15 cellular contexts compared by ENCODE assay signal in the genomic region with DNA sequence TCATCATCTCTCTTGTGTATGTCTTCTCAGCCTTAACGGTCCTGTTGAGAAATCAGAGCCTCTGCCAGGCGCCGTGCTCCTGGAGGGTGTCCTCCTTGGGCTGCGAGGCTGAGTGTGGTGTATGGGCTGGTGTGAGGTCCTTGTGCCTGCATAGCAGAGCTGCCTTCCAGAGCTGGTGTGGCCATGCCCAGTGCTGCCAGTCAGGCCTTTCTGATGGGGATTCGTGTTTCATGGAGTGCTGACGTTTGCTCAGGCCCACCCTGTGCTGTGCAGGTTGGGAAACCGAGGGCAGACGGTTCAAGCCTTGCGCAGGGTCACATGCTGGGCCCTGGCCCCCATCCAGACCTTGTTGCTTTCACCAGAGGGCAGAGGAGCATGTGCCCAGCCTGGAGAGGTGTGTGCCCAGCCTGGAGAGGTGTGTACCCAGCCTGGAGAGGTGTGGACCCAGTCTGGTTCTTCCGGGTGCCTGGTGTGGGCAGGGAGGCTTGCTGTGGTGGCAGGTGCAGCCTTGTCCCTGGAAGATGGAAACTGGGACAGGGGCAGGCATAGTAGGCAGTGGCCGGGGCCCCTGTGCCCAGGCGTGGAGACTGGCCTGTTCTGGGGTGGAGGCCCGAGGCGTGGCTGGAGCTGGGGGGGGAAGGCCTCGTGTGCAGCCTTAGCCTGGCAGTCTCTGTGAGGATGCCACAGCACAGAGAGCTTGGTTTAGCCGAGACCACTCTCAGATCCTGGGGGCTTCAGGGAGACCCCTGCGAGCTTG.
DNase-seq lines count a peak whose midpoint lies in the region; ATAC-seq, FAIRE-seq and TF ChIP-seq lines count a peak whose summit lies in the region.
"Had no signal": no experiment of that assay in that cellular context is flagged by ENCODE, and none has a peak within 500 bp of the region (broad histone marks: within the 10 kb centered on the region; RNA-seq: fewer than 3 reads in every experiment).

No MANE protein-coding gene starts in this region.

- H3K4me3 ChIP-seq in NB4 (ENCODE audit: low read depth, low read length) (no peak overlapping the region), H1 (ENCODE audit: extremely low read depth in 1 of 4, insufficient read depth in 2 of 4, low read depth in 3 of 4, low read length in 4 of 4) (no peak overlapping the region), parathyroid adenoma (ENCODE audit: low read depth, low read length) (no peak overlapping the region)

- no peaks in the 10 kb centered on the region for H3K27me3 ChIP-seq in H1 (replicated peaks in 1 of 4; ENCODE audit: control insufficient read depth in 3 of 4, extremely low read depth in 1 of 4, insufficient read depth in 3 of 4, low read length in 3 of 4)
- no peaks in the 10 kb centered on the region for H3K27me3 ChIP-seq in parathyroid adenoma (ENCODE audit: control insufficient read depth, insufficient read depth, low read length)

- no peak overlapping the region for H3K56ac ChIP-seq in H1 (replicated peaks; ENCODE audit: insufficient read length, low read depth, low read length)

- peak overlapping the region; percentile 26 for H4K91ac ChIP-seq in H1 (replicated peaks; ENCODE audit: insufficient read length, low read length)

- H2AFZ ChIP-seq in H1 (ENCODE audit: low read length) = no peak overlapping the region
- no peak overlapping the region for H2AFZ ChIP-seq in parathyroid adenoma

- 88% methylated on average over 15 of the region's 17 CpGs; no CpG with 5 or more reads in 1 of the 2 experiments for WGBS in H1 (ENCODE audit: extremely low coverage in 1 of 2, insufficient coverage in 1 of 2, insufficient read length in 1 of 2, insufficient replicate concordance in 2 of 2, low coverage in 1 of 2, low lambda C conversion rate in 2 of 2, missing lambda C conversion rate in 1 of 2), 2 experiments

- no peak overlapping the region for H2BK12ac ChIP-seq in H1 (ENCODE audit: low read depth, low read length)

- DNase-seq in CD1c-positive myeloid dendritic cell (ENCODE audit: extremely low spot score) (peak; percentile 28), NB4 (ENCODE audit: low read depth) (peak; percentile 77), H1 (ENCODE audit: low read depth in 1 of 2, low spot score in 2 of 2) (no peak), amniotic stem cell (lab: John Stamatoyannopoulos, UW) (no peak), NCI-H526 (lab: John Stamatoyannopoulos, UW) (no peak), SW480 (ENCODE audit: low spot score) (no peak)
- DNase-seq: activated CD4-positive, alpha-beta T cell treated with anti-CD3 and anti-CD28 coated beads, Interleukin-2, amount 50 U/mL, for 48 hours; activated effector memory CD4-positive, alpha-beta T cell treated with Interleukin-2 at 50 U/mL for 16 hours; caudate nucleus; COR-L47; NCI-H146; T-cell had no signal

- no peak overlapping the region for H3K23ac ChIP-seq in H1 (ENCODE audit: insufficient read length)

- no peaks in the 10 kb centered on the region; the same call in 1 of the 2 replicates for H3K23me2 ChIP-seq in H1 (ENCODE audit: low read depth, low read length)

- H3K9me3 ChIP-seq in H1 (ENCODE audit: insufficient read depth in 2 of 2, low read depth in 1 of 2, low read length in 1 of 2) = no peaks in the 10 kb centered on the region
- no peaks in the 10 kb centered on the region for H3K9me3 ChIP-seq in parathyroid adenoma (ENCODE audit: control insufficient read depth, low read length)

- no peak overlapping the region for H2BK120ac ChIP-seq in H1 (replicated peaks; ENCODE audit: low read depth, low read length)

- POLR2A ChIA-PET in H1 (lab: Charles Lee; ENCODE audit: partially characterized antibody) = interaction anchor here (0.9 kb wide), 1 partner anchor 15 kb away, joined by 3 read pairs; no protein-coding TSS in a partner anchor

- H3K9ac ChIP-seq in H1 (replicated peaks in 1 of 4; ENCODE audit: extremely low read depth in 1 of 4, low read depth in 3 of 4, low read length in 3 of 4) = no peak overlapping the region
- H3K9ac ChIP-seq in parathyroid adenoma = no peak overlapping the region

- TF ChIP-seq RAD21 in H1 (IDR thresholded peaks at IDR 0.05 in 1 of 2, conservative IDR thresholded peaks at IDR 0.05 in 1 of 2; ENCODE audit: low read depth in 2 of 2, low read length in 2 of 2) = no peak

- H3K4me1 ChIP-seq in H1 (replicated peaks in 1 of 4; ENCODE audit: control insufficient read depth in 3 of 4, insufficient read depth in 4 of 4, low read length in 3 of 4) = peaks cover 0 to 26% (median 11%) of the 10 kb centered on the region in 4 experiments; a peak in 4 of 7 replicates
- H3K4me1 ChIP-seq in parathyroid adenoma = peaks cover 85% of the 10 kb centered on the region

- no peaks in the 10 kb centered on the region for H3K79me2 ChIP-seq in H1 (ENCODE audit: control insufficient read depth in 1 of 2, insufficient read depth in 2 of 2, low read length in 2 of 2)
- peaks cover 4% of the 10 kb centered on the region for H3K79me2 ChIP-seq in parathyroid adenoma

- no peak overlapping the region for H3K14ac ChIP-seq in H1 (ENCODE audit: insufficient read length)

- no peak overlapping the region for H3K4ac ChIP-seq in H1 (replicated peaks; ENCODE audit: insufficient read length, low read depth, low read length)

- no peaks in the 10 kb centered on the region for H3K36me3 ChIP-seq in H1 (ENCODE audit: control insufficient read depth in 2 of 4, insufficient read depth in 4 of 4, low read length in 3 of 4)
- no peaks in the 10 kb centered on the region for H3K36me3 ChIP-seq in parathyroid adenoma (ENCODE audit: control insufficient read depth, insufficient read depth, low read length)

- H2BK15ac ChIP-seq in H1 (ENCODE audit: low read length) = no peak overlapping the region

- H2BK5ac ChIP-seq in H1 (ENCODE audit: low read depth, low read length) = peak overlapping the region; percentile 7; the same call in 1 of the 2 replicates

- H2BK20ac ChIP-seq in H1 (ENCODE audit: low read length) = no peak overlapping the region

- peaks cover 2 to 3% of the 10 kb centered on the region in 2 experiments for H4K20me1 ChIP-seq in H1 (replicated peaks in 1 of 2; ENCODE audit: control insufficient read depth in 1 of 2, insufficient read depth in 2 of 2, low read length in 2 of 2)

- TF ChIP-seq CTCF in NB4 (IDR thresholded peaks at IDR 0.05; ENCODE audit: low read depth, low read length) = no peak
- TF ChIP-seq CTCF in H1 (IDR thresholded peaks at IDR 0.05; ENCODE audit: control extremely low read depth in 1 of 3, insufficient read depth in 1 of 3, low read depth in 1 of 3, low read length in 3 of 3) = no peak
- TF ChIP-seq CTCF in parathyroid adenoma (IDR thresholded peaks at IDR 0.05) = no peak

- no peak overlapping the region for H3K27ac ChIP-seq in H1 (ENCODE audit: low read depth, low read length)
- peak overlapping the region; percentile 89 for H3K27ac ChIP-seq in parathyroid adenoma

- CTCF ChIA-PET in H1 (lab: Charles Lee; ENCODE audit: partially characterized antibody) = interaction anchor here (1.1 to 1.7 kb wide), 3 partner anchors 10 to 77 kb away, joined by 3 to 6 read pairs (median 4); no protein-coding TSS in a partner anchor

- TF ChIP-seq POLR2A in NB4 (IDR thresholded peaks at IDR 0.05; ENCODE audit: extremely low read depth, insufficient read length) (no peak), H1 (IDR thresholded peaks at IDR 0.05; ENCODE audit: control extremely low read depth in 1 of 2, low read depth in 2 of 2, low read length in 2 of 2) (no peak)

- H3K4me2 ChIP-seq in H1 (ENCODE audit: insufficient read depth in 1 of 2, low read depth in 2 of 2, low read length in 2 of 2) (no peak overlapping the region), parathyroid adenoma (ENCODE audit: low read length) (no peak overlapping the region)

- peaks cover 7% of the 10 kb centered on the region for H3K79me1 ChIP-seq in H1 (ENCODE audit: low read depth, low read length)

- no peak for TF ChIP-seq EP300 in H1 (IDR thresholded peaks at IDR 0.05; ENCODE audit: borderline replicate concordance in 1 of 2, low read depth in 2 of 2, low read length in 2 of 2)

- no peak overlapping the region for H3K18ac ChIP-seq in H1 (ENCODE audit: extremely low read depth, low read length)

- H4K5ac ChIP-seq in H1 (ENCODE audit: insufficient read length, low read depth, low read length) = no peak overlapping the region

- H2AK5ac ChIP-seq in H1 (ENCODE audit: low read depth, low read length) = no peak overlapping the region; the same call in 1 of the 2 replicates

- no peak for FAIRE-seq in H1 (lab: Jason Lieb, UNC)
- FAIRE-seq: islet of Langerhans had no signal

- no peak for ATAC-seq in HG03045 (IDR thresholded peaks at IDR 0.05; ENCODE audit: unreplicated experiment)
- ATAC-seq: T-cell had no signal

- H4K8ac ChIP-seq in H1 (ENCODE audit: extremely low read depth, insufficient read depth, low read length) = no peak overlapping the region

TF ChIP-seq in H1, 55 proteins besides CTCF, POLR2A, EP300 and RAD21 (continues in another document):
- TF ChIP-seq KDM4A (IDR thresholded peaks at IDR 0.05; ENCODE audit: low read depth, low read length, severe bottlenecking) = no peak
- TF ChIP-seq TAF1 (IDR thresholded peaks at IDR 0.05; ENCODE audit: low read depth, low read length) = no peak
- TF ChIP-seq CHD1 (IDR thresholded peaks at IDR 0.05; ENCODE audit: low read depth, low read length) = no peak
- TF ChIP-seq, protein P1, sequence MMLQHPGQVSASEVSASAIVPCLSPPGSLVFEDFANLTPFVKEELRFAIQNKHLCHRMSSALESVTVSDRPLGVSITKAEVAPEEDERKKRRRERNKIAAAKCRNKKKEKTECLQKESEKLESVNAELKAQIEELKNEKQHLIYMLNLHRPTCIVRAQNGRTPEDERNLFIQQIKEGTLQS (IDR thresholded peaks at IDR 0.05; ENCODE audit: insufficient read depth, low read depth, low read length) = no peak
- no peak for TF ChIP-seq SAP30 (IDR thresholded peaks at IDR 0.05; ENCODE audit: insufficient read depth, insufficient replicate concordance, low read length)
- no peak for TF ChIP-seq TEAD4 (IDR thresholded peaks at IDR 0.05; ENCODE audit: low read depth, low read length)
- TF ChIP-seq, protein P2, sequence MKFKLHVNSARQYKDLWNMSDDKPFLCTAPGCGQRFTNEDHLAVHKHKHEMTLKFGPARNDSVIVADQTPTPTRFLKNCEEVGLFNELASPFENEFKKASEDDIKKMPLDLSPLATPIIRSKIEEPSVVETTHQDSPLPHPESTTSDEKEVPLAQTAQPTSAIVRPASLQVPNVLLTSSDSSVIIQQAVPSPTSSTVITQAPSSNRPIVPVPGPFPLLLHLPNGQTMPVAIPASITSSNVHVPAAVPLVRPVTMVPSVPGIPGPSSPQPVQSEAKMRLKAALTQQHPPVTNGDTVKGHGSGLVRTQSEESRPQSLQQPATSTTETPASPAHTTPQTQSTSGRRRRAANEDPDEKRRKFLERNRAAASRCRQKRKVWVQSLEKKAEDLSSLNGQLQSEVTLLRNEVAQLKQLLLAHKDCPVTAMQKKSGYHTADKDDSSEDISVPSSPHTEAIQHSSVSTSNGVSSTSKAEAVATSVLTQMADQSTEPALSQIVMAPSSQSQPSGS (IDR thresholded peaks at IDR 0.05; ENCODE audit: low read length) = no peak

Comparison
In these comparisons a context has a peak if more than half of its experiments do, and no peak if none do; other contexts are left out.
1. DNase-seq: peak in CD1c-positive myeloid dendritic cell (single experiment) and NB4 (single experiment); none in H1 (0 of 2), amniotic stem cell (single experiment), NCI-H526 (0 of 2) and SW480 (single experiment).